Comparison of ENCODE assay signal across 12 cellular contexts in genomic region chr2:157172866-157173578, GRCh38.
DNase-seq lines count a peak whose midpoint lies in the region; ATAC-seq and TF ChIP-seq lines count a peak whose summit lies in the region.
"Had no signal": no experiment of that assay in that cellular context is flagged by ENCODE, and none has a peak within 500 bp of the region (broad histone marks: within the 10 kb centered on the region; RNA-seq: fewer than 3 reads in every experiment).

No MANE protein-coding gene starts in this region.

- H3K27me3 Mint-ChIP-seq in chondrocyte (ENCODE audit: low read depth): no peaks in the 10 kb centered on the region

- no peak for TF ChIP-seq CTCF in chondrocyte (IDR thresholded peaks at IDR 0.05)

- H3K9me3 Mint-ChIP-seq in chondrocyte (ENCODE audit: low read depth): no peaks in the 10 kb centered on the region

- H3K27ac Mint-ChIP-seq in chondrocyte (ENCODE audit: unreplicated experiment): peak overlapping the region; percentile 80

- ATAC-seq in HG03378 (IDR thresholded peaks at IDR 0.05; ENCODE audit: unreplicated experiment) (no peak), HG03442 (IDR thresholded peaks at IDR 0.05; ENCODE audit: unreplicated experiment) (no peak), GM19328 (IDR thresholded peaks at IDR 0.05; ENCODE audit: unreplicated experiment) (no peak)

- DNase-seq in AG08395 (ENCODE audit: low spot score) (peak; percentile 33), LHCN-M2 (ENCODE audit: low read depth) (peak; percentile 81), chondrocyte (ENCODE audit: low spot score) (no peak), iris pigment epithelial cell (ENCODE audit: low read depth) (peak; percentile 77), NCI-H2029 treated with DMSO at 0.1 percent for 48 hours (lab: John Stamatoyannopoulos, UW) (no peak)
- DNase-seq: activated naive CD4-positive, alpha-beta T cell treated with Interleukin-2 at 50 U/mL for 16 hours; KBM-7; mucosa of descending colon; SHP77 had no signal

- peak overlapping the region; percentile 13 for H3K4me3 Mint-ChIP-seq in chondrocyte (ENCODE audit: unreplicated experiment)

- H3K36me3 Mint-ChIP-seq in chondrocyte (ENCODE audit: low read depth): no peaks in the 10 kb centered on the region

- H3K4me1 Mint-ChIP-seq in chondrocyte (ENCODE audit: low read depth): peaks cover 18% of the 10 kb centered on the region

Comparison
In these comparisons a context has a peak if more than half of its experiments do, and no peak if none do; other contexts are left out.
1. DNase-seq: peak in AG08395 (single experiment), LHCN-M2 (single experiment) and iris pigment epithelial cell (single experiment); none in chondrocyte (single experiment) and NCI-H2029 treated with DMSO at 0.1 percent for 48 hours (single experiment).